Comparison of ENCODE assay signal across 15 cellular contexts in genomic region chr7:18889436-18889835, GRCh38.
DNase-seq lines count a peak whose midpoint lies in the region; ATAC-seq and TF ChIP-seq lines count a peak whose summit lies in the region.
"Had no signal": no experiment of that assay in that cellular context is flagged by ENCODE, and none has a peak within 500 bp of the region (broad histone marks: within the 10 kb centered on the region; RNA-seq: fewer than 3 reads in every experiment).

No MANE protein-coding gene starts in this region.

- H3K4me1 ChIP-seq in SK-N-SH (ENCODE audit: control insufficient read depth in 1 of 2, insufficient read depth in 2 of 2, low read depth in 1 of 2, low read length in 1 of 2), result peaks cover 17 to 51% of the 10 kb centered on the region in 2 experiments; a peak in 3 of 4 replicates
- peaks cover 17% of the 10 kb centered on the region for H3K4me1 ChIP-seq in suprapubic skin
- peaks cover 12% of the 10 kb centered on the region for H3K4me1 ChIP-seq in PC-9 (replicated peaks; ENCODE audit: insufficient read depth)

- no peak for TF ChIP-seq RAD21 in SK-N-SH (IDR thresholded peaks at IDR 0.05; ENCODE audit: low read length)

- no peak for TF ChIP-seq POLR2A in suprapubic skin (IDR thresholded peaks at IDR 0.05)

- peak; percentile 27 for DNase-seq in SK-N-SH
- DNase-seq in NCI-H1092 (lab: John Stamatoyannopoulos, UW), result peak; percentile 17
- DNase-seq in NCI-H345 treated with DMSO at 0.1 percent for 48 hours (lab: John Stamatoyannopoulos, UW; ENCODE audit: unreplicated experiment), result peak; percentile 70
- peak; percentile 29 for DNase-seq in epithelial cell of esophagus (ENCODE audit: low read depth)
- no peak for DNase-seq in suprapubic skin (ENCODE audit: low spot score in 2 of 2)
- no peak for DNase-seq in PC-9
- DNase-seq: AML-193, GDM1, NCI-H187 treated with DMSO at 0.1 percent for 48 hours, Right ventricle myocardium superior, T-helper 17 cell had no signal

- intact Hi-C loops in PC-9 (cut with micrococcal nuclease; ENCODE audit: unreplicated experiment), result no loop called here

- no peaks in the 10 kb centered on the region for H3K9me2 ChIP-seq in SK-N-SH
- no peaks in the 10 kb centered on the region; the same call in 1 of the 2 replicates for H3K9me2 ChIP-seq in PC-9 (ENCODE audit: insufficient read depth)

- H3K9me3 ChIP-seq in SK-N-SH, result no peaks in the 10 kb centered on the region
- H3K9me3 ChIP-seq in suprapubic skin, result no peaks in the 10 kb centered on the region
- no peaks in the 10 kb centered on the region for H3K9me3 ChIP-seq in PC-9 (ENCODE audit: insufficient read depth, low read depth)

- no peak for TF ChIP-seq CTCF in SK-N-SH (IDR thresholded peaks at IDR 0.05)
- no peak for TF ChIP-seq CTCF in epithelial cell of esophagus (IDR thresholded peaks at IDR 0.05; ENCODE audit: insufficient read depth, low read depth, low read length, missing control alignments)
- no peak for TF ChIP-seq CTCF in suprapubic skin (IDR thresholded peaks at IDR 0.05)
- TF ChIP-seq CTCF in PC-9 (conservative IDR thresholded peaks at IDR 0.05), result no peak

- H3K9ac ChIP-seq in SK-N-SH, result no peak overlapping the region

- H3K27me3 ChIP-seq in SK-N-SH (ENCODE audit: insufficient read depth) (no peaks in the 10 kb centered on the region), suprapubic skin (no peaks in the 10 kb centered on the region), PC-9 (ENCODE audit: insufficient read depth, low read depth) (no peaks in the 10 kb centered on the region)

- no TSS peak for BruUV-seq in PC-9 (replicated peaks; lab: Mats Ljungman, UMichigan)

- H3K36me3 ChIP-seq in SK-N-SH (replicated peaks in 1 of 2; ENCODE audit: control insufficient read depth in 1 of 2, insufficient read depth in 2 of 2, low read length in 1 of 2), result no peaks in the 10 kb centered on the region
- H3K36me3 ChIP-seq in suprapubic skin, result no peaks in the 10 kb centered on the region
- no peaks in the 10 kb centered on the region for H3K36me3 ChIP-seq in PC-9 (ENCODE audit: low read depth)

- H3K79me2 ChIP-seq in SK-N-SH (ENCODE audit: insufficient read depth) (no peaks in the 10 kb centered on the region), PC-9 (ENCODE audit: low read depth) (no peaks in the 10 kb centered on the region)

- POLR2A ChIA-PET in SK-N-SH (lab: Yijun Ruan, JAX), result interaction anchor here (0.6 to 5.1 kb wide), 8 partner anchors 43 to 229 kb away, joined by 3 to 52 read pairs (median 20); partner anchors contain the start of gene TWIST1
- POLR2A ChIA-PET in PC-9 (lab: Charles Lee; ENCODE audit: unreplicated experiment), result no interaction called here

- H2AFZ ChIP-seq in SK-N-SH (ENCODE audit: low read depth) (no peak overlapping the region), PC-9 (no peak overlapping the region)

- H3K4me2 ChIP-seq in SK-N-SH (peak overlapping the region; percentile 16), PC-9 (no peak overlapping the region)

- WGBS in SK-N-SH (ENCODE audit: low lambda C conversion rate), result 18% methylated on average over 1 of the region's 1 CpG
- 69% methylated on average over 1 of the region's 1 CpG for WGBS in suprapubic skin

- ATAC-seq in SK-N-SH treated with all-trans-retinoic acid at 6 μM for 48 hours, result no peak; the same call in 2 of the 3 replicates
- ATAC-seq in HG02610 (IDR thresholded peaks at IDR 0.05; ENCODE audit: unreplicated experiment), result no peak
- ATAC-seq: GM12878, HCT116, T-helper 17 cell had no signal

- H3F3A ChIP-seq in SK-N-SH (replicated peaks; ENCODE audit: insufficient read depth), result peaks cover 15% of the 10 kb centered on the region
- no peaks in the 10 kb centered on the region for H3F3A ChIP-seq in PC-9 (ENCODE audit: insufficient read depth, low read depth)

- H4K20me1 ChIP-seq in SK-N-SH (ENCODE audit: insufficient read depth), result no peaks in the 10 kb centered on the region
- H4K20me1 ChIP-seq in PC-9 (ENCODE audit: insufficient read depth), result no peaks in the 10 kb centered on the region

- CTCF ChIA-PET in SK-N-SH (lab: Yijun Ruan, JAX) (interaction anchor here (0.7 to 2.3 kb wide), 5 partner anchors 189 to 537 kb away, joined by 3 to 8 read pairs (median 6); no protein-coding TSS in a partner anchor), PC-9 (lab: Charles Lee) (no interaction called here)

- no peak for TF ChIP-seq EP300 in SK-N-SH (IDR thresholded peaks at IDR 0.05; ENCODE audit: borderline replicate concordance in 1 of 2, low read depth in 1 of 2, low read length in 1 of 2)
- TF ChIP-seq EP300 in suprapubic skin (IDR thresholded peaks at IDR 0.05), result no peak

- peak overlapping the region; percentile 54 to 100 for H3K27ac ChIP-seq in SK-N-SH (ENCODE audit: low read depth in 2 of 2, low read length in 1 of 2)
- no peak overlapping the region for H3K27ac ChIP-seq in suprapubic skin
- H3K27ac ChIP-seq in PC-9, result no peak overlapping the region

- H3K4me3 ChIP-seq in SK-N-SH (ENCODE audit: low read depth in 2 of 2, low read length in 1 of 2) (no peak overlapping the region), epithelial cell of esophagus (ENCODE audit: low read length) (no peak overlapping the region), suprapubic skin (no peak overlapping the region), PC-9 (no peak overlapping the region)
- H3K4me3 ChIP-seq: GM12878 had no signal

TF ChIP-seq in SK-N-SH, 30 proteins besides CTCF, POLR2A, EP300 and RAD21:
- TF ChIP-seq NFIC (IDR thresholded peaks at IDR 0.05; ENCODE audit: borderline replicate concordance), result peak; percentile 50; the same call in 1 of the 2 replicates
- TF ChIP-seq IRF3 (IDR thresholded peaks at IDR 0.05; ENCODE audit: low read depth, low read length), result no peak

TF ChIP-seq in SK-N-SH treated with all-trans-retinoic acid at 6 μM for 48 hours, 23 proteins besides CTCF, POLR2A, EP300 and RAD21 (continues in another document):
- TF ChIP-seq ARNTL (CRISPR knock-in tag; IDR thresholded peaks at IDR 0.05; ENCODE audit: borderline replicate concordance, low read depth) (no peak), POU6F1 (CRISPR knock-in tag; IDR thresholded peaks at IDR 0.05; ENCODE audit: borderline replicate concordance, low read depth) (no peak), PATZ1 (CRISPR knock-in tag; IDR thresholded peaks at IDR 0.05; ENCODE audit: borderline replicate concordance) (no peak), PPARA (CRISPR knock-in tag; IDR thresholded peaks at IDR 0.05; ENCODE audit: borderline replicate concordance) (no peak), SNAI2 (CRISPR knock-in tag; IDR thresholded peaks at IDR 0.05) (no peak), TCF4 (CRISPR knock-in tag; IDR thresholded peaks at IDR 0.05; ENCODE audit: borderline replicate concordance) (no peak), ZNF565 (CRISPR knock-in tag; conservative IDR thresholded peaks at IDR 0.05; ENCODE audit: low read depth) (no peak), CREB5 (CRISPR knock-in tag; IDR thresholded peaks at IDR 0.05; ENCODE audit: low read depth) (no peak), GLIS3 (CRISPR knock-in tag; IDR thresholded peaks at IDR 0.05) (no peak), ESRRG (CRISPR knock-in tag; IDR thresholded peaks at IDR 0.05) (no peak), ISL1 (CRISPR knock-in tag; IDR thresholded peaks at IDR 0.05) (no peak)

Comparison
In these comparisons a context has a peak if more than half of its experiments do, and no peak if none do; other contexts are left out.
1. DNase-seq: peak in SK-N-SH (single experiment), NCI-H1092 (single experiment), NCI-H345 treated with DMSO at 0.1 percent for 48 hours (single experiment) and epithelial cell of esophagus (single experiment); none in suprapubic skin (0 of 2) and PC-9 (0 of 2).
2. H3K27ac ChIP-seq: peak in SK-N-SH (2 of 2); none in suprapubic skin (single experiment) and PC-9 (single experiment).